ENCODE assay signal across 25 cellular contexts in genomic region chr2:157281316-157281715, GRCh38. TPM values are rescaled to one million over a fixed set of nuclear protein-coding genes. Genes with fewer than 3 reads are reported as not detected.
"Had no signal": no experiment of that assay in that cellular context is flagged by ENCODE, and none has a peak within 500 bp of the region (broad histone marks: within the 10 kb centered on the region; RNA-seq: fewer than 3 reads in every experiment).

No MANE protein-coding gene starts in this region.

- H3K36me3 ChIP-seq: colonic mucosa, esophagus muscularis mucosa, esophagus squamous epithelium, gastrocnemius medialis, gastroesophageal sphincter, heart left ventricle, heart right ventricle had no signal

- H3K27me3 ChIP-seq: colonic mucosa, esophagus squamous epithelium, foreskin keratinocyte, gastrocnemius medialis, gastroesophageal sphincter, heart left ventricle, heart right ventricle had no signal

- H3K27ac ChIP-seq: colonic mucosa, coronary artery, dorsolateral prefrontal cortex, epithelial cell of prostate, esophagus muscularis mucosa, esophagus squamous epithelium, foreskin keratinocyte, gastrocnemius medialis, gastroesophageal sphincter, heart left ventricle, heart right ventricle had no signal

- H3K4me1 ChIP-seq: colonic mucosa, esophagus muscularis mucosa, esophagus squamous epithelium, foreskin keratinocyte, gastrocnemius medialis, gastroesophageal sphincter, heart left ventricle, heart right ventricle had no signal

- H3K4me3 ChIP-seq: colonic mucosa, coronary artery, dorsolateral prefrontal cortex, esophagus muscularis mucosa, esophagus squamous epithelium, gastrocnemius medialis, gastroesophageal sphincter, heart left ventricle, heart right ventricle had no signal

- H3K9me3 ChIP-seq: colonic mucosa, esophagus squamous epithelium, gastrocnemius medialis had no signal

- DNase-seq: colonic mucosa; cortex of kidney; dermis blood vessel endothelial cell; dorsolateral prefrontal cortex; effector CD4-positive, alpha-beta T cell; effector CD8-positive, alpha-beta T cell; effector memory CD4-positive, alpha-beta T cell; effector memory CD8-positive, alpha-beta T cell; endodermal cell; erythroblast; esophagus squamous epithelium; foreskin fibroblast; foreskin keratinocyte; foreskin melanocyte; gastrocnemius medialis; glutamatergic neuron; head of caudate nucleus; heart left ventricle; heart right ventricle had no signal

RNA-seq across cellular contexts. Expression of gene GALNT5, which starts 23.8 kb away (rescaled TPM):
- polyA plus RNA-seq: endothelial cell of umbilical vein had no signal

RNA-seq across cellular contexts. Expression of gene ERMN, which starts 44.3 kb away (rescaled TPM):
- polyA plus RNA-seq: endothelial cell of umbilical vein, fibroblast of lung, foreskin keratinocyte had no signal
